ENCODE assay signal across 11 cellular contexts in genomic region chr9:124799274-124800006, GRCh38.
"Had no signal": no experiment of that assay in that cellular context is flagged by ENCODE, and none has a peak within 500 bp of the region (broad histone marks: within the 10 kb centered on the region; RNA-seq: fewer than 3 reads in every experiment).

No MANE protein-coding gene starts in this region.

- H3K36me3 ChIP-seq: left lung, tibial artery had no signal

- H3K27me3 ChIP-seq: heart left ventricle, left lung had no signal

- H3K9me3 ChIP-seq: heart left ventricle, left lung, tibial artery had no signal

- H3K27ac ChIP-seq: left lung, tibial artery had no signal

- DNase-seq: activated CD4-positive, alpha-beta memory T cell treated with anti-CD3 and anti-CD28 coated beads, Interleukin-2, amount 10 ng/mL, durations not matched to agents 7 days and 5 days; activated CD4-positive, alpha-beta T cell treated with anti-CD3 and anti-CD28 coated beads for 1 hour; activated gamma-delta T cell treated with Interleukin-2 at 50 U/mL for 16 hours; activated naive CD8-positive, alpha-beta T cell treated with anti-CD3 and anti-CD28 coated beads, Interleukin-2, amount 10 ng/mL, durations not matched to agents 7 days and 5 days; activated T-cell treated with anti-CD3 and anti-CD28 coated beads, Interleukin-2, amount 50 U/mL, for 72 hours; heart left ventricle; islet precursor cell; mesenchymal stem cell; SW 1271; tibial artery had no signal

- H3K4me3 ChIP-seq: heart left ventricle, left lung, tibial artery had no signal
